1 cellular context compared by ENCODE assay signal in the genomic region with DNA sequence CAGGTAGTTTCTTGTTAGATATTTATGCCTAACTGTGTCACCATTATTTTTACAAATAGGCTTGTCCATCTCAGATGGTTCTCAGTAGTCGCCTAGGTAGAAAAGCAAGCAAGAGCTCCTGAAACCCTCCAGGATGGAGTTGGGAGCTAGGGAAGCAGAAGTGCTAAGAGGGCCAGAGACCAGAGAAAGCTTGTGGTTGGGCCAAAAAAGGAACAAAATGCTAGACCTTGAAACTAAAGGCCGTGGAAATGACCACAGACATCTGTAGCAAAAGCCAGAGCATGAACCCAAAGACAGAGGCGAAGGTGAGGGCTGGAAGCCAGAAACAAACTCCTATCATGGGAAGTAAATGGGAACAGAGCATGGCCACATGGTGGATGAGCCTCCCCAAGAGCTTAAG.
TF ChIP-seq lines count a peak whose summit lies in the region.

No MANE protein-coding gene starts in this region.

TF ChIP-seq in WTC11, 78 proteins besides CTCF, POLR2A, EP300 and RAD21 (continued from another document):
- TF ChIP-seq, protein P1, sequence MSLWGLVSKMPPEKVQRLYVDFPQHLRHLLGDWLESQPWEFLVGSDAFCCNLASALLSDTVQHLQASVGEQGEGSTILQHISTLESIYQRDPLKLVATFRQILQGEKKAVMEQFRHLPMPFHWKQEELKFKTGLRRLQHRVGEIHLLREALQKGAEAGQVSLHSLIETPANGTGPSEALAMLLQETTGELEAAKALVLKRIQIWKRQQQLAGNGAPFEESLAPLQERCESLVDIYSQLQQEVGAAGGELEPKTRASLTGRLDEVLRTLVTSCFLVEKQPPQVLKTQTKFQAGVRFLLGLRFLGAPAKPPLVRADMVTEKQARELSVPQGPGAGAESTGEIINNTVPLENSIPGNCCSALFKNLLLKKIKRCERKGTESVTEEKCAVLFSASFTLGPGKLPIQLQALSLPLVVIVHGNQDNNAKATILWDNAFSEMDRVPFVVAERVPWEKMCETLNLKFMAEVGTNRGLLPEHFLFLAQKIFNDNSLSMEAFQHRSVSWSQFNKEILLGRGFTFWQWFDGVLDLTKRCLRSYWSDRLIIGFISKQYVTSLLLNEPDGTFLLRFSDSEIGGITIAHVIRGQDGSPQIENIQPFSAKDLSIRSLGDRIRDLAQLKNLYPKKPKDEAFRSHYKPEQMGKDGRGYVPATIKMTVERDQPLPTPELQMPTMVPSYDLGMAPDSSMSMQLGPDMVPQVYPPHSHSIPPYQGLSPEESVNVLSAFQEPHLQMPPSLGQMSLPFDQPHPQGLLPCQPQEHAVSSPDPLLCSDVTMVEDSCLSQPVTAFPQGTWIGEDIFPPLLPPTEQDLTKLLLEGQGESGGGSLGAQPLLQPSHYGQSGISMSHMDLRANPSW (CRISPR knock-in tag; conservative IDR thresholded peaks at IDR 0.05; ENCODE audit: low read depth): no peak
- TF ChIP-seq, protein P2, sequence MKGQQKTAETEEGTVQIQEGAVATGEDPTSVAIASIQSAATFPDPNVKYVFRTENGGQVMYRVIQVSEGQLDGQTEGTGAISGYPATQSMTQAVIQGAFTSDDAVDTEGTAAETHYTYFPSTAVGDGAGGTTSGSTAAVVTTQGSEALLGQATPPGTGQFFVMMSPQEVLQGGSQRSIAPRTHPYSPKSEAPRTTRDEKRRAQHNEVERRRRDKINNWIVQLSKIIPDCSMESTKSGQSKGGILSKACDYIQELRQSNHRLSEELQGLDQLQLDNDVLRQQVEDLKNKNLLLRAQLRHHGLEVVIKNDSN (CRISPR knock-in tag; IDR thresholded peaks at IDR 0.05): no peak
- TF ChIP-seq CBFB (CRISPR knock-in tag; IDR thresholded peaks at IDR 0.05; ENCODE audit: low read depth): no peak
- TF ChIP-seq ZNF317 (CRISPR knock-in tag; IDR thresholded peaks at IDR 0.05; ENCODE audit: borderline replicate concordance, low read depth): no peak
- TF ChIP-seq, protein P3, sequence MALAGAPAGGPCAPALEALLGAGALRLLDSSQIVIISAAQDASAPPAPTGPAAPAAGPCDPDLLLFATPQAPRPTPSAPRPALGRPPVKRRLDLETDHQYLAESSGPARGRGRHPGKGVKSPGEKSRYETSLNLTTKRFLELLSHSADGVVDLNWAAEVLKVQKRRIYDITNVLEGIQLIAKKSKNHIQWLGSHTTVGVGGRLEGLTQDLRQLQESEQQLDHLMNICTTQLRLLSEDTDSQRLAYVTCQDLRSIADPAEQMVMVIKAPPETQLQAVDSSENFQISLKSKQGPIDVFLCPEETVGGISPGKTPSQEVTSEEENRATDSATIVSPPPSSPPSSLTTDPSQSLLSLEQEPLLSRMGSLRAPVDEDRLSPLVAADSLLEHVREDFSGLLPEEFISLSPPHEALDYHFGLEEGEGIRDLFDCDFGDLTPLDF (CRISPR knock-in tag; IDR thresholded peaks at IDR 0.05): no peak
